9 cellular contexts compared by ENCODE assay signal in genomic region chr14:64762044-64763034, GRCh38. TPM values are rescaled to one million over a fixed set of nuclear protein-coding genes. Genes with fewer than 3 reads are reported as not detected.
A peak's percentile ranks its signal among the peaks of the same experiment; 100 is the strongest.
DNase-seq lines count a peak whose midpoint lies in the region; ATAC-seq and TF ChIP-seq lines count a peak whose summit lies in the region.
"Had no signal": no experiment of that assay in that cellular context is flagged by ENCODE, and none has a peak within 500 bp of the region (broad histone marks: within the 10 kb centered on the region; RNA-seq: fewer than 3 reads in every experiment).

No MANE protein-coding gene starts in this region.

- TF ChIP-seq POLR2A in suprapubic skin (IDR thresholded peaks at IDR 0.05) = no peak

- H2AK5ac ChIP-seq in mesendoderm (ENCODE audit: low read length) = peak overlapping the region; percentile 11

- H2BK120ac ChIP-seq in mesendoderm (ENCODE audit: low read depth, low read length) = no peak overlapping the region

- peak overlapping the region in 1 of 2 donors; percentile 40 for H3K4me3 Mint-ChIP-seq in effector memory CD8-positive, alpha-beta T cell

- H3K27ac ChIP-seq in mesendoderm (ENCODE audit: low read depth, low read length) (no peak overlapping the region), suprapubic skin (peak overlapping the region; percentile 65)

- DNase-seq in DMS79 treated with DMSO at 0.1 percent for 48 hours (lab: John Stamatoyannopoulos, UW) (peak; percentile 98), NCI-H187 treated with DMSO at 0.1 percent for 48 hours (lab: John Stamatoyannopoulos, UW) (peak; percentile 86), UCSD-AML1 (lab: John Stamatoyannopoulos, UW; ENCODE audit: unreplicated experiment) (peak; percentile 55), mesendoderm (no peak), suprapubic skin (ENCODE audit: low spot score in 2 of 2) (no peak)
- DNase-seq in effector memory CD8-positive, alpha-beta T cell = peak; percentile 35 to 41 (median 36)

- no peaks in the 10 kb centered on the region for H3K27me3 Mint-ChIP-seq in effector memory CD8-positive, alpha-beta T cell

- H3K36me3 ChIP-seq in mesendoderm (ENCODE audit: control insufficient read depth, insufficient read depth, low read length) = no peaks in the 10 kb centered on the region
- no peaks in the 10 kb centered on the region for H3K36me3 ChIP-seq in suprapubic skin

- H3K4me1 Mint-ChIP-seq in effector memory CD8-positive, alpha-beta T cell (ENCODE audit: low read depth in 2 of 2) = peaks cover 39 to 67% of the 10 kb centered on the region in 2 donors

- no peak overlapping the region for H3K23ac ChIP-seq in mesendoderm (ENCODE audit: low read length)

- H4K5ac ChIP-seq in mesendoderm (ENCODE audit: low read length) = no peak overlapping the region

- no CpG with 5 or more reads among the region's 19 CpGs for WGBS in mesendoderm (ENCODE audit: extremely low coverage, insufficient coverage, low lambda C conversion rate)
- 10% methylated on average over 11 of the region's 19 CpGs for WGBS in suprapubic skin

- peaks cover 10% of the 10 kb centered on the region for H3K36me3 Mint-ChIP-seq in effector memory CD8-positive, alpha-beta T cell (ENCODE audit: insufficient read depth)
- H3K36me3 Mint-ChIP-seq: IgD-negative memory B cell had no signal

- no peaks in the 10 kb centered on the region for H3K9me3 Mint-ChIP-seq in effector memory CD8-positive, alpha-beta T cell
- H3K9me3 Mint-ChIP-seq: IgD-negative memory B cell had no signal

- no peak overlapping the region for H2BK15ac ChIP-seq in mesendoderm (replicated peaks; ENCODE audit: low read depth)

- no peak overlapping the region for H3K4ac ChIP-seq in mesendoderm (ENCODE audit: low read depth, low read length)

- H3K27ac Mint-ChIP-seq in effector memory CD8-positive, alpha-beta T cell = peak overlapping the region; percentile 6 to 96
- H3K27ac Mint-ChIP-seq: IgD-negative memory B cell had no signal

- no peak overlapping the region for H2BK5ac ChIP-seq in mesendoderm (ENCODE audit: low read length)

- H4K8ac ChIP-seq in mesendoderm (ENCODE audit: low read depth, low read length) = no peak overlapping the region

- peak; percentile 32 for ATAC-seq in effector memory CD8-positive, alpha-beta T cell (replicated peaks)
- ATAC-seq in HG03378 (IDR thresholded peaks at IDR 0.05; ENCODE audit: unreplicated experiment) (no peak), HG03108 (IDR thresholded peaks at IDR 0.05; ENCODE audit: unreplicated experiment) (no peak)

- H3K4me3 ChIP-seq in mesendoderm (ENCODE audit: low read length) = no peak overlapping the region
- peak overlapping the region; percentile 12 for H3K4me3 ChIP-seq in suprapubic skin

- no peak overlapping the region for H3K9ac ChIP-seq in mesendoderm (ENCODE audit: low read length)

- H3K4me2 ChIP-seq in mesendoderm (ENCODE audit: low read length) = no peak overlapping the region

- H3K27me3 ChIP-seq in mesendoderm (ENCODE audit: insufficient read depth, low read length, poor library complexity) = no peaks in the 10 kb centered on the region
- no peaks in the 10 kb centered on the region for H3K27me3 ChIP-seq in suprapubic skin

- H3K9me3 ChIP-seq in suprapubic skin = no peaks in the 10 kb centered on the region

- no peaks in the 10 kb centered on the region for H3K79me1 ChIP-seq in mesendoderm (ENCODE audit: low read length)

- TF ChIP-seq EP300 in suprapubic skin (IDR thresholded peaks at IDR 0.05) = no peak

- TF ChIP-seq CTCF in suprapubic skin (IDR thresholded peaks at IDR 0.05) = no peak

- H3K79me2 ChIP-seq in mesendoderm (ENCODE audit: control insufficient read depth, insufficient read depth, low read length) = no peaks in the 10 kb centered on the region

- H3K18ac ChIP-seq in mesendoderm (ENCODE audit: low read length) = no peak overlapping the region

- H3K4me1 ChIP-seq in mesendoderm (ENCODE audit: control insufficient read depth, low read depth, low read length) (peaks cover 30% of the 10 kb centered on the region), suprapubic skin (peaks cover 67% of the 10 kb centered on the region)

- peak overlapping the region; percentile 62 for H3K56ac ChIP-seq in mesendoderm (ENCODE audit: low read length)

RNA-seq across cellular contexts. Expression of gene PLEKHG3, which starts 58.1 kb away (rescaled TPM):
- 20.7 TPM for polyA plus RNA-seq in mesendoderm (2013, experiment 1 of 2)
- polyA plus RNA-seq in mesendoderm (2013, experiment 2 of 2) = 21.8 TPM
- 100 to 1,000 TPM in 1 of 4 donors, 10 to 100 TPM in 3; 60.4 to 140 (median 96.5) TPM for total RNA-seq in suprapubic skin

Comparison
In these comparisons a context has a peak if more than half of its experiments do, and no peak if none do; other contexts are left out.
1. DNase-seq: peak in DMS79 treated with DMSO at 0.1 percent for 48 hours (single experiment), NCI-H187 treated with DMSO at 0.1 percent for 48 hours (single experiment), UCSD-AML1 (single experiment) and effector memory CD8-positive, alpha-beta T cell (3 of 3); none in mesendoderm (single experiment) and suprapubic skin (0 of 2).